10 cellular contexts compared by ENCODE assay signal in genomic region chr7:111029141-111029572, GRCh38.
DNase-seq lines count a peak whose midpoint lies in the region; ATAC-seq and TF ChIP-seq lines count a peak whose summit lies in the region.
"Had no signal": no experiment of that assay in that cellular context is flagged by ENCODE, and none has a peak within 500 bp of the region (broad histone marks: within the 10 kb centered on the region; RNA-seq: fewer than 3 reads in every experiment).

No MANE protein-coding gene starts in this region.

- no peak for TF ChIP-seq CTCF in mammary epithelial cell (conservative IDR thresholded peaks at IDR 0.05 in 1 of 2, IDR thresholded peaks at IDR 0.05 in 1 of 2; ENCODE audit: extremely low read depth in 1 of 2, insufficient read depth in 1 of 2, low read depth in 1 of 2, low read length in 2 of 2)

- H3K9me3 Mint-ChIP-seq in activated T-cell treated with anti-CD3 and anti-CD28 coated beads, Interleukin-2, amount 50 U/mL, for 24 hours = no peaks in the 10 kb centered on the region
- H3K9me3 Mint-ChIP-seq in activated T-helper 1 cell treated with anti-CD3 and anti-CD28 coated beads, Interleukin-12 subunit alpha, Interleukin-12 subunit beta, Interleukin-2, Interleukin-4 antibody, amounts not matched to agents 30 ng/mL and 10 ng/mL and 1 ng/mL, durations not matched to agents 14 hours and 24 hours and 36 hours = no peaks in the 10 kb centered on the region
- H3K9me3 Mint-ChIP-seq in stimulated activated naive B cell treated with anti-CD40 and anti-IgM and Interleukin-4, amounts not matched to agents 10 μg/mL and 1 μg/mL and 100 μg/mL, for 72 hours = no peaks in the 10 kb centered on the region
- H3K9me3 Mint-ChIP-seq: neural progenitor cell had no signal

- intact Hi-C loops in activated T-helper 1 cell treated with anti-CD3 and anti-CD28 coated beads, Interleukin-12 subunit alpha, Interleukin-12 subunit beta, Interleukin-2, Interleukin-4 antibody, amounts not matched to agents 30 ng/mL and 10 ng/mL and 1 ng/mL, durations not matched to agents 14 hours and 24 hours and 36 hours (cut with micrococcal nuclease) = loop anchor here (1.0 to 5.0 kb wide), 9 partner anchors 16 to 1423 kb away; partner anchors contain the start of gene IFRD1
- intact Hi-C loops in mammary epithelial cell (cut with micrococcal nuclease) = no loop called here

- BruUV-seq in mammary epithelial cell (replicated peaks; lab: Mats Ljungman, UMichigan) = no TSS peak

- CTCF ChIA-PET in mammary epithelial cell (lab: Charles Lee; ENCODE audit: low non-redundant PET) = no interaction called here

- no peaks in the 10 kb centered on the region for H3K4me1 ChIP-seq in mammary epithelial cell (ENCODE audit: insufficient read depth, low read length)

- H3K27ac Mint-ChIP-seq in activated T-cell treated with anti-CD3 and anti-CD28 coated beads, Interleukin-2, amount 50 U/mL, for 24 hours = peak overlapping the region; percentile 98
- peak overlapping the region; percentile 94 for H3K27ac Mint-ChIP-seq in activated T-helper 1 cell treated with anti-CD3 and anti-CD28 coated beads, Interleukin-12 subunit alpha, Interleukin-12 subunit beta, Interleukin-2, Interleukin-4 antibody, amounts not matched to agents 30 ng/mL and 10 ng/mL and 1 ng/mL, durations not matched to agents 14 hours and 24 hours and 36 hours
- H3K27ac Mint-ChIP-seq in stimulated activated naive B cell treated with anti-CD40 and anti-IgM and Interleukin-4, amounts not matched to agents 10 μg/mL and 1 μg/mL and 100 μg/mL, for 72 hours = peak overlapping the region; percentile 86
- H3K27ac Mint-ChIP-seq: neural progenitor cell had no signal

- peaks cover 69% of the 10 kb centered on the region for H3K4me1 Mint-ChIP-seq in activated T-cell treated with anti-CD3 and anti-CD28 coated beads, Interleukin-2, amount 50 U/mL, for 24 hours (ENCODE audit: low read depth)
- peaks cover 69% of the 10 kb centered on the region for H3K4me1 Mint-ChIP-seq in activated T-helper 1 cell treated with anti-CD3 and anti-CD28 coated beads, Interleukin-12 subunit alpha, Interleukin-12 subunit beta, Interleukin-2, Interleukin-4 antibody, amounts not matched to agents 30 ng/mL and 10 ng/mL and 1 ng/mL, durations not matched to agents 14 hours and 24 hours and 36 hours (ENCODE audit: low read depth)
- H3K4me1 Mint-ChIP-seq in stimulated activated naive B cell treated with anti-CD40 and anti-IgM and Interleukin-4, amounts not matched to agents 10 μg/mL and 1 μg/mL and 100 μg/mL, for 72 hours = peaks cover 6 to 40% of the 10 kb centered on the region in 2 donors

- H2AFZ ChIP-seq in mammary epithelial cell (ENCODE audit: low read depth, low read length) = no peak overlapping the region
- H2AFZ ChIP-seq: neural progenitor cell had no signal

- no peaks in the 10 kb centered on the region for H3K9me3 ChIP-seq in mammary epithelial cell (replicated peaks; ENCODE audit: insufficient read depth, low read length)

- H3K4me2 ChIP-seq in mammary epithelial cell (ENCODE audit: insufficient read depth, low read depth, low read length) = no peak overlapping the region
- H3K4me2 ChIP-seq: neural progenitor cell had no signal

- 100% methylated on average over 1 of the region's 1 CpG for WGBS in mammary epithelial cell (ENCODE audit: low coverage, missing lambda C conversion rate)

- no peak overlapping the region for H3K4me3 ChIP-seq in mammary epithelial cell (replicated peaks in 1 of 3; ENCODE audit: insufficient read depth in 1 of 3, low read depth in 2 of 3, low read length in 3 of 3)
- H3K4me3 ChIP-seq: neural progenitor cell had no signal

- H3K4me3 Mint-ChIP-seq in activated T-cell treated with anti-CD3 and anti-CD28 coated beads, Interleukin-2, amount 50 U/mL, for 24 hours = peak overlapping the region; percentile 40
- peak overlapping the region; percentile 50 for H3K4me3 Mint-ChIP-seq in activated T-helper 1 cell treated with anti-CD3 and anti-CD28 coated beads, Interleukin-12 subunit alpha, Interleukin-12 subunit beta, Interleukin-2, Interleukin-4 antibody, amounts not matched to agents 30 ng/mL and 10 ng/mL and 1 ng/mL, durations not matched to agents 14 hours and 24 hours and 36 hours
- no peak overlapping the region for H3K4me3 Mint-ChIP-seq in stimulated activated naive B cell treated with anti-CD40 and anti-IgM and Interleukin-4, amounts not matched to agents 10 μg/mL and 1 μg/mL and 100 μg/mL, for 72 hours
- H3K4me3 Mint-ChIP-seq: neural progenitor cell had no signal

- no peak for DNase-seq in activated T-cell treated with anti-CD3 and anti-CD28 coated beads, Interleukin-2, amount 50 U/mL, for 24 hours
- no peak for DNase-seq in activated T-cell treated with anti-CD3 and anti-CD28 coated beads, Interleukin-2, amount 50 U/mL, for 48 hours
- no peak for DNase-seq in activated T-helper 1 cell treated with anti-CD3 and anti-CD28 coated beads, Interleukin-12 subunit alpha, Interleukin-12 subunit beta, Interleukin-2, Interleukin-4 antibody, amounts not matched to agents 30 ng/mL and 10 ng/mL and 1 ng/mL, durations not matched to agents 14 hours and 24 hours and 36 hours (ENCODE audit: low spot score)
- no peak for DNase-seq in stimulated activated naive B cell treated with anti-CD40 and anti-IgM and Interleukin-4, amounts not matched to agents 10 μg/mL and 1 μg/mL and 100 μg/mL, for 72 hours
- no peak for DNase-seq in mammary epithelial cell
- DNase-seq in T1000 (lab: John Stamatoyannopoulos, UW) = no peak
- DNase-seq: NCI-H524 treated with DMSO at 0.1 percent for 48 hours had no signal

- no peak overlapping the region for H3K9ac ChIP-seq in mammary epithelial cell (ENCODE audit: insufficient read depth, low read length)
- H3K9ac ChIP-seq: neural progenitor cell had no signal

- in situ Hi-C loops in mammary epithelial cell (cut with MboI; ENCODE audit: low sequenced_read_pairs in 2 of 2) = no loop called here

- no peaks in the 10 kb centered on the region for H4K20me1 ChIP-seq in mammary epithelial cell (ENCODE audit: insufficient read depth, low read length)

- no peaks in the 10 kb centered on the region for H3K27me3 ChIP-seq in mammary epithelial cell (ENCODE audit: insufficient read depth, low read length)
- H3K27me3 ChIP-seq: neural progenitor cell had no signal

- H3K36me3 ChIP-seq in mammary epithelial cell (ENCODE audit: insufficient read depth, low read length) = no peaks in the 10 kb centered on the region
- H3K36me3 ChIP-seq: neural progenitor cell had no signal

- dilution Hi-C loops in mammary epithelial cell (cut with HindIII; ENCODE audit: low sequenced_read_pairs) = no loop called here

- no peak overlapping the region for H3K27ac ChIP-seq in mammary epithelial cell (ENCODE audit: insufficient read depth, low read depth, low read length)
- H3K27ac ChIP-seq: neural progenitor cell had no signal

- H3K79me2 ChIP-seq in mammary epithelial cell (ENCODE audit: insufficient read depth, low read length) = no peaks in the 10 kb centered on the region

- no peaks in the 10 kb centered on the region for H3K36me3 Mint-ChIP-seq in activated T-cell treated with anti-CD3 and anti-CD28 coated beads, Interleukin-2, amount 50 U/mL, for 24 hours (ENCODE audit: low read depth)
- H3K36me3 Mint-ChIP-seq in activated T-helper 1 cell treated with anti-CD3 and anti-CD28 coated beads, Interleukin-12 subunit alpha, Interleukin-12 subunit beta, Interleukin-2, Interleukin-4 antibody, amounts not matched to agents 30 ng/mL and 10 ng/mL and 1 ng/mL, durations not matched to agents 14 hours and 24 hours and 36 hours (ENCODE audit: low read depth) = peaks cover 6% of the 10 kb centered on the region
- H3K36me3 Mint-ChIP-seq in stimulated activated naive B cell treated with anti-CD40 and anti-IgM and Interleukin-4, amounts not matched to agents 10 μg/mL and 1 μg/mL and 100 μg/mL, for 72 hours = no peaks in the 10 kb centered on the region
- H3K36me3 Mint-ChIP-seq: neural progenitor cell had no signal

- H3K27me3 Mint-ChIP-seq in activated T-cell treated with anti-CD3 and anti-CD28 coated beads, Interleukin-2, amount 50 U/mL, for 24 hours = no peaks in the 10 kb centered on the region
- no peaks in the 10 kb centered on the region for H3K27me3 Mint-ChIP-seq in activated T-helper 1 cell treated with anti-CD3 and anti-CD28 coated beads, Interleukin-12 subunit alpha, Interleukin-12 subunit beta, Interleukin-2, Interleukin-4 antibody, amounts not matched to agents 30 ng/mL and 10 ng/mL and 1 ng/mL, durations not matched to agents 14 hours and 24 hours and 36 hours (ENCODE audit: insufficient read depth)
- no peaks in the 10 kb centered on the region for H3K27me3 Mint-ChIP-seq in stimulated activated naive B cell treated with anti-CD40 and anti-IgM and Interleukin-4, amounts not matched to agents 10 μg/mL and 1 μg/mL and 100 μg/mL, for 72 hours

- ATAC-seq in HG03103 (IDR thresholded peaks at IDR 0.05; ENCODE audit: low read depth, unreplicated experiment) (peak; percentile 9), GM21786 (IDR thresholded peaks at IDR 0.05; ENCODE audit: unreplicated experiment) (no peak)
- ATAC-seq in stimulated activated naive B cell treated with anti-CD40 and anti-IgM and Interleukin-4, amounts not matched to agents 10 μg/mL and 1 μg/mL and 100 μg/mL, for 72 hours (replicated peaks) = peak; percentile 74 to 81

Comparison
In these comparisons a context has a peak if more than half of its experiments do, and no peak if none do; other contexts are left out.
1. H3K4me3 Mint-ChIP-seq: peak in activated T-cell treated with anti-CD3 and anti-CD28 coated beads, Interleukin-2, amount 50 U/mL, for 24 hours (single experiment) and activated T-helper 1 cell treated with anti-CD3 and anti-CD28 coated beads, Interleukin-12 subunit alpha, Interleukin-12 subunit beta, Interleukin-2, Interleukin-4 antibody, amounts not matched to agents 30 ng/mL and 10 ng/mL and 1 ng/mL, durations not matched to agents 14 hours and 24 hours and 36 hours (single experiment); none in stimulated activated naive B cell treated with anti-CD40 and anti-IgM and Interleukin-4, amounts not matched to agents 10 μg/mL and 1 μg/mL and 100 μg/mL, for 72 hours (0 of 2).
2. Peak in every context shown above with its lines, with median percentiles within 50 percentile points of each other: H3K27ac Mint-ChIP-seq.